ENCODE assay signal across 1 cellular context in the genomic region with DNA sequence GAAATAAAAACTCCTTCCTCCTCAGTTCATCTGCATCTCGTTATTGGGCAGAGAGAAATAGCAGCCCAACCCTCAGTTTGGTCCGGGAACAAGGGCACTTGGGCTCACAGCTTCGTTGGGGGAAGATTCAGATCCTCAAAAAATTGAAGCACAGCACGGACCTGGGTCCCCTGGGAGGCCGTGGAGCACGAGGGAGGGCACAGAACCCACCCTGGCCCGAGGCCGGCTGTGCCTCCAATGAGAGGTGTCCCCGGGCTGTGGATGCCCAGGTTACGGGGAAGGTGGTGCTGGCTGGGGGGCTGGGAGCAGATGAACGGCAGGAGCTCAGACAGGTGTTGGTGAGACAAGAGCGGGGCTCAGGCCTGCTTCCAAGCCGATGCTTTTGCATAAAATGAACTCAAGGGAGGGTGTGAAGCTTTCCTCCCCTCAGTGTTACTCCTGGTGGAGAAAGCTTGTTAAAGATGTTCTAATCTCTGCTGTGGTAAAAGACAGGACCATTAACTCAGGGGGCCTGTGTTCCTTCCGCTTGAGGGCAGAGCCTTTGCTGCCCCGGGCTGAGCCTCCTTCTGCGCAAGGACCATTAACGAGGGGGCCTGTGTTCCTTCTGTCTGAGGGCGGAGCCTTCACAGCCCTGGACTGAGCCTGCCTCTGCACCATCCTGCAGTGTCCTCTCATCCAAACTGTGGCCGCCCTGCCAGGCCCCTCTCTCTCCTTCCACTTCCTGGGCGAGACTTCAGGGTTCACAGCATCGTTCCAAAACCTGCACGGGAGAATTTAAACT.
TF ChIP-seq lines count a peak whose summit lies in the region.

No MANE protein-coding gene starts in this region.

TF ChIP-seq in GM23338, 12 proteins besides CTCF, POLR2A, EP300 and RAD21 (continued from another document):
- TF ChIP-seq ZNF462 (CRISPR knock-in tag; IDR thresholded peaks at IDR 0.05) (no peak), NANOG (IDR thresholded peaks at IDR 0.05; ENCODE audit: borderline replicate concordance) (no peak), JUNB (IDR thresholded peaks at IDR 0.05; ENCODE audit: unreplicated experiment) (no peak), EZH2phosphoT487 (IDR thresholded peaks at IDR 0.05; ENCODE audit: unreplicated experiment) (no peak)
